ENCODE assay signal across 25 cellular contexts in genomic region chr10:26844381-26844780, GRCh38. TPM values are rescaled to one million over a fixed set of nuclear protein-coding genes. Genes with fewer than 3 reads are reported as not detected.
A peak's percentile ranks its signal among the peaks of the same experiment; 100 is the strongest.
DNase-seq lines count a peak whose midpoint lies in the region; ATAC-seq and TF ChIP-seq lines count a peak whose summit lies in the region.
"Had no signal": no experiment of that assay in that cellular context is flagged by ENCODE, and none has a peak within 500 bp of the region (broad histone marks: within the 10 kb centered on the region; RNA-seq: fewer than 3 reads in every experiment).

No MANE protein-coding gene starts in this region.

- H2AK5ac ChIP-seq in neuronal stem cell (ENCODE audit: low read depth, low read length): no peak overlapping the region

- H3K36me3 Mint-ChIP-seq in activated CD4-positive, alpha-beta T cell treated with anti-CD3 and anti-CD28 coated beads, Interleukin-2, amount 10 ng/mL, durations not matched to agents 24 days and 14 days (ENCODE audit: low read depth): peaks cover 23% of the 10 kb centered on the region
- peaks cover 3% of the 10 kb centered on the region for H3K36me3 Mint-ChIP-seq in neural crest cell (ENCODE audit: low read depth)

- WGBS in HUES64: 86% methylated on average over 3 of the region's 3 CpGs
- WGBS in neuronal stem cell (ENCODE audit: extremely low coverage in 2 of 2, insufficient read length in 2 of 2, insufficient replicate concordance in 1 of 2), 2 donors: no CpG with 5 or more reads among the region's 3 CpGs

- H3K27me3 ChIP-seq in HUES64 (ENCODE audit: insufficient read depth, low read length) (no peaks in the 10 kb centered on the region), neuronal stem cell (ENCODE audit: control insufficient read depth in 3 of 3, insufficient read depth in 3 of 3, low read depth in 1 of 3, low read length in 3 of 3) (no peaks in the 10 kb centered on the region)
- H3K27me3 ChIP-seq: SJCRH30 had no signal

- H3K9ac ChIP-seq in HUES64 (ENCODE audit: low read depth, low read length): 0 out of 2 replicates have a peak overlapping the region, but pooled peaks have one; percentile 19
- no peak overlapping the region for H3K9ac ChIP-seq in neuronal stem cell (ENCODE audit: low read depth, low read length, poor library complexity)
- H3K9ac ChIP-seq: KMS-11 had no signal

- H3K4ac ChIP-seq in neuronal stem cell (ENCODE audit: low read length): no peak overlapping the region

- H3K4me3 ChIP-seq in HUES64 (ENCODE audit: low read length) (no peak overlapping the region), neuronal stem cell (ENCODE audit: low read length in 2 of 2) (no peak overlapping the region)
- H3K4me3 ChIP-seq: PC-9, prostate gland, SJCRH30 had no signal

- H2BK12ac ChIP-seq in neuronal stem cell (ENCODE audit: low read length): no peak overlapping the region

- no peaks in the 10 kb centered on the region for H3K27me3 Mint-ChIP-seq in activated CD4-positive, alpha-beta T cell treated with anti-CD3 and anti-CD28 coated beads, Interleukin-2, amount 10 ng/mL, durations not matched to agents 24 days and 14 days
- no peaks in the 10 kb centered on the region for H3K27me3 Mint-ChIP-seq in neural crest cell (ENCODE audit: low read depth)
- H3K27me3 Mint-ChIP-seq: activated CD4-positive, alpha-beta T cell treated with anti-CD3 and anti-CD28 coated beads, Interleukin-2, amount 10 ng/mL, durations not matched to agents 7 days and 5 days had no signal

- H2BK15ac ChIP-seq in neuronal stem cell (ENCODE audit: low read length): no peak overlapping the region

- H2AFZ ChIP-seq in neuronal stem cell (ENCODE audit: low read length): no peak overlapping the region
- H2AFZ ChIP-seq: PC-9 had no signal

- no peak for DNase-seq in activated CD4-positive, alpha-beta T cell treated with anti-CD3 and anti-CD28 coated beads, Interleukin-2, amount 10 ng/mL, durations not matched to agents 24 days and 14 days
- DNase-seq in activated CD4-positive, alpha-beta T cell treated with anti-CD3 and anti-CD28 coated beads, Interleukin-2, amount 50 U/mL, for 4 hours: no peak
- peak in 38 of 61 donors; percentile 3 to 87 (median 29) for DNase-seq in caudate nucleus (lab: John Stamatoyannopoulos, UW)
- DNase-seq in neural crest cell (ENCODE audit: low read depth, low spot score): no peak
- DNase-seq in stimulated activated CD4-positive, alpha-beta T cell treated with anti-CD3 and anti-CD28 coated beads, Interleukin-2, amount 100 ng/mL, for 48 hours: no peak
- no peak for DNase-seq in neuronal stem cell (ENCODE audit: low spot score)
- DNase-seq: activated CD4-positive, alpha-beta T cell treated with anti-CD3 and anti-CD28 coated beads, Interleukin-2, amount 10 ng/mL, durations not matched to agents 7 days and 5 days; activated gamma-delta T cell treated with Interleukin-2 at 50 U/mL for 16 hours; AML-193; cerebellar nuclear complex; kidney; mesenchymal stem cell; NCI-H1048; NCI-H187 treated with DMSO at 0.1 percent for 48 hours; NCI-H226; PC-9; SJCRH30; small intestine; stimulated activated CD4-positive, alpha-beta T cell treated with anti-CD3 and anti-CD28 coated beads, Interleukin-4, amount 100 ng/mL, for 1 hour had no signal

- H3K18ac ChIP-seq in neuronal stem cell (ENCODE audit: low read length): no peak overlapping the region

- H3K36me3 ChIP-seq in HUES64 (ENCODE audit: insufficient read depth, low read length) (no peaks in the 10 kb centered on the region), neuronal stem cell (replicated peaks in 1 of 2; ENCODE audit: control insufficient read depth in 2 of 2, insufficient read depth in 2 of 2, low read length in 2 of 2) (peaks cover 0 to 2% of the 10 kb centered on the region in 2 donors)
- H3K36me3 ChIP-seq: prostate gland, SJCRH30 had no signal

- no peak for TF ChIP-seq CTCF in neural crest cell (conservative IDR thresholded peaks at IDR 0.05)

- no peak overlapping the region for H3K14ac ChIP-seq in neuronal stem cell (ENCODE audit: low read length)

- no peak overlapping the region for H4K91ac ChIP-seq in neuronal stem cell (ENCODE audit: low read depth, low read length, poor library complexity)

- intact Hi-C loops in activated CD4-positive, alpha-beta T cell treated with anti-CD3 and anti-CD28 coated beads, Interleukin-2, amount 10 ng/mL, durations not matched to agents 24 days and 14 days (cut with micrococcal nuclease): no loop called here

- no peak overlapping the region for H3K4me3 Mint-ChIP-seq in activated CD4-positive, alpha-beta T cell treated with anti-CD3 and anti-CD28 coated beads, Interleukin-2, amount 10 ng/mL, durations not matched to agents 24 days and 14 days
- H3K4me3 Mint-ChIP-seq in neural crest cell: no peak overlapping the region
- H3K4me3 Mint-ChIP-seq: activated CD4-positive, alpha-beta T cell treated with anti-CD3 and anti-CD28 coated beads, Interleukin-2, amount 10 ng/mL, durations not matched to agents 7 days and 5 days; T-helper 1 cell treated with Interleukin-12 subunit alpha and Interleukin-12 subunit beta and Interleukin-4 antibody, amounts not matched to agents 30 μg/mL and 1 μg/mL, for 36 hours had no signal

- H3K23ac ChIP-seq in neuronal stem cell (ENCODE audit: low read depth, low read length, poor library complexity): no peak overlapping the region

- H3K9me3 ChIP-seq in HUES64 (ENCODE audit: insufficient read depth, low read depth, low read length): no peaks in the 10 kb centered on the region
- no peaks in the 10 kb centered on the region for H3K9me3 ChIP-seq in neuronal stem cell (replicated peaks in 1 of 2; ENCODE audit: control insufficient read depth in 2 of 2, insufficient read depth in 1 of 2, low read depth in 1 of 2, low read length in 2 of 2)
- H3K9me3 ChIP-seq: prostate gland had no signal

- ATAC-seq in HG03565 (IDR thresholded peaks at IDR 0.05; ENCODE audit: unreplicated experiment): no peak

- H2BK5ac ChIP-seq in neuronal stem cell (ENCODE audit: low read length): no peak overlapping the region

- H3K27ac ChIP-seq in HUES64 (ENCODE audit: low read depth, low read length) (no peak overlapping the region), caudate nucleus (ENCODE audit: low read depth, low read length) (no peak overlapping the region), neuronal stem cell (replicated peaks; ENCODE audit: low read length) (no peak overlapping the region)
- H3K27ac ChIP-seq: 22Rv1, KMS-11, PC-9, prostate gland, SJCRH30 had no signal

- no peak overlapping the region for H4K8ac ChIP-seq in neuronal stem cell (ENCODE audit: low read depth, low read length)

- H3K9me3 Mint-ChIP-seq in activated CD4-positive, alpha-beta T cell treated with anti-CD3 and anti-CD28 coated beads, Interleukin-2, amount 10 ng/mL, durations not matched to agents 24 days and 14 days: no peaks in the 10 kb centered on the region
- no peaks in the 10 kb centered on the region for H3K9me3 Mint-ChIP-seq in neural crest cell
- H3K9me3 Mint-ChIP-seq: T-helper 1 cell treated with Interleukin-12 subunit alpha and Interleukin-12 subunit beta and Interleukin-4 antibody, amounts not matched to agents 30 μg/mL and 1 μg/mL, for 36 hours had no signal

- H3K79me1 ChIP-seq in neuronal stem cell (ENCODE audit: low read depth, low read length): no peaks in the 10 kb centered on the region

- no peak overlapping the region for H3K4me2 ChIP-seq in neuronal stem cell (ENCODE audit: insufficient read depth, low read length, poor library complexity, severe bottlenecking)
- H3K4me2 ChIP-seq: KMS-11, PC-9 had no signal

- no peak overlapping the region for H2BK120ac ChIP-seq in neuronal stem cell (ENCODE audit: low read depth, low read length)

- peak overlapping the region; percentile 45 for H3K27ac Mint-ChIP-seq in activated CD4-positive, alpha-beta T cell treated with anti-CD3 and anti-CD28 coated beads, Interleukin-2, amount 10 ng/mL, durations not matched to agents 24 days and 14 days
- peak overlapping the region; percentile 54 for H3K27ac Mint-ChIP-seq in neural crest cell (ENCODE audit: unreplicated experiment)
- H3K27ac Mint-ChIP-seq: activated CD4-positive, alpha-beta T cell treated with anti-CD3 and anti-CD28 coated beads, Interleukin-2, amount 10 ng/mL, durations not matched to agents 7 days and 5 days; T-helper 1 cell treated with Interleukin-12 subunit alpha and Interleukin-12 subunit beta and Interleukin-4 antibody, amounts not matched to agents 30 μg/mL and 1 μg/mL, for 36 hours had no signal

- H3K4me1 Mint-ChIP-seq in activated CD4-positive, alpha-beta T cell treated with anti-CD3 and anti-CD28 coated beads, Interleukin-2, amount 10 ng/mL, durations not matched to agents 24 days and 14 days: peaks cover 36% of the 10 kb centered on the region
- H3K4me1 Mint-ChIP-seq in neural crest cell: peaks cover 13% of the 10 kb centered on the region

- peaks cover 13% of the 10 kb centered on the region for H3K4me1 ChIP-seq in HUES64 (ENCODE audit: insufficient read depth, low read length)
- H3K4me1 ChIP-seq in neuronal stem cell (ENCODE audit: control insufficient read depth in 2 of 2, insufficient read depth in 1 of 2, low read depth in 1 of 2, low read length in 2 of 2): peaks cover 4 to 5% of the 10 kb centered on the region in 2 donors
- H3K4me1 ChIP-seq: SJCRH30 had no signal

RNA-seq across cellular contexts. Expression of gene ABI1, which starts 16.4 kb away (rescaled TPM):
- total RNA-seq in activated CD4-positive, alpha-beta T cell treated with anti-CD3 and anti-CD28 coated beads, Interleukin-2, amount 10 ng/mL, durations not matched to agents 24 days and 14 days: 54.5 and 55.7 TPM in 2 replicates
- polyA plus RNA-seq in HUES64 (2013, experiment 1 of 2): 20.2 TPM
- polyA plus RNA-seq in HUES64 (2013, experiment 2 of 2): 23.1 TPM
- total RNA-seq in neural crest cell: 27.6 and 30.4 TPM in 2 replicates
- polyA plus RNA-seq in neuronal stem cell (2013, experiment 1 of 2): 26.7 TPM
- polyA plus RNA-seq in neuronal stem cell (2013, experiment 2 of 2): 26.6 TPM

Comparison
In these comparisons a context has a peak if more than half of its experiments do, and no peak if none do; other contexts are left out.
1. DNase-seq: peak in caudate nucleus (38 of 61); none in activated CD4-positive, alpha-beta T cell treated with anti-CD3 and anti-CD28 coated beads, Interleukin-2, amount 10 ng/mL, durations not matched to agents 24 days and 14 days (single experiment), activated CD4-positive, alpha-beta T cell treated with anti-CD3 and anti-CD28 coated beads, Interleukin-2, amount 50 U/mL, for 4 hours (0 of 2), neural crest cell (single experiment), stimulated activated CD4-positive, alpha-beta T cell treated with anti-CD3 and anti-CD28 coated beads, Interleukin-2, amount 100 ng/mL, for 48 hours (0 of 2) and neuronal stem cell (single experiment).